Comparison of ENCODE assay signal across 1 cellular context in the genomic region with DNA sequence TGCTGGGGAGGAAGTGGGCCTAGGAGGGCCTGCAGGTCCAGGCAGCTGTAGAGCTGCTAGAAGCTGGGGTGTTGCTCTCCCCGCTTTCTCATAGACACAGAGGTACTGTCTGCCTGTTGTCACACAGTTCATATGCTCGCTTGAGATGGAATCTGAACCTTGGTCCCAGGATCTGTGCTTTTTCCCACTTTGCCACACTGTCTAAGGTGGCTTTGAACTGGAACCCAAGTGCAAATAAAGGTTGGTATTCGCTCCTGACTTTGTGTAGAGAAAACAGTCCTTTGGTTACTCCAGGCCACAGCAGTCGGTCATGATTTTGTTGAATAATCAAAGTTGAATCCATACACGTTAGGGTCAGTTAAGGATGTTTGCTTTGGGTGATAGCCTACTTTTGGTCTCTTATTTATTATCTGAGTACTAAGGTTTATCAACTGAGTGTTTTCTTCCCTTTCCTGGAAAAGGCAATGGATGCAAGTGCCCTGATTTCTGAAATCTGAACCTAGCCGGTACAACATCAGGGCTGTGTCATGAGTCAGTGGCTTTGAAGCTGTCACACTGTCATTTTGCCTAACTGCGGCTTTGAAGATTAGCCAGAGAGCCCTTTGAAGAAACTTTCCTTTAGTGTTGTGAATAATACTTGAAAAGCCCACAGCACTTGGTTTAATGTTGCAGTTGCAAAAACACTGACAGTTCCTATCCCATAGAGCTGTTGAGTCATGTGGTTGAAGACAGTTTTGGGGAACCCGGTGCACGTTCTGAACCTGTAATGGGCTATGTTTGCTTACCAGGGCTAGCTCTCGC.
A peak's percentile ranks its signal among the peaks of the same experiment; 100 is the strongest.
TF ChIP-seq lines count a peak whose summit lies in the region.

No MANE protein-coding gene starts in this region.

TF ChIP-seq in HepG2, 621 proteins besides CTCF, POLR2A, EP300 and RAD21 (continued from another document):
- TF ChIP-seq, protein P1, sequence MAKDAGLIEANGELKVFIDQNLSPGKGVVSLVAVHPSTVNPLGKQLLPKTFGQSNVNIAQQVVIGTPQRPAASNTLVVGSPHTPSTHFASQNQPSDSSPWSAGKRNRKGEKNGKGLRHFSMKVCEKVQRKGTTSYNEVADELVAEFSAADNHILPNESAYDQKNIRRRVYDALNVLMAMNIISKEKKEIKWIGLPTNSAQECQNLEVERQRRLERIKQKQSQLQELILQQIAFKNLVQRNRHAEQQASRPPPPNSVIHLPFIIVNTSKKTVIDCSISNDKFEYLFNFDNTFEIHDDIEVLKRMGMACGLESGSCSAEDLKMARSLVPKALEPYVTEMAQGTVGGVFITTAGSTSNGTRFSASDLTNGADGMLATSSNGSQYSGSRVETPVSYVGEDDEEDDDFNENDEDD (CRISPR knock-in tag; IDR thresholded peaks at IDR 0.05; ENCODE audit: borderline replicate concordance), result peak; percentile 68; the same call in 1 of the 2 replicates
- TF ChIP-seq, protein P2, sequence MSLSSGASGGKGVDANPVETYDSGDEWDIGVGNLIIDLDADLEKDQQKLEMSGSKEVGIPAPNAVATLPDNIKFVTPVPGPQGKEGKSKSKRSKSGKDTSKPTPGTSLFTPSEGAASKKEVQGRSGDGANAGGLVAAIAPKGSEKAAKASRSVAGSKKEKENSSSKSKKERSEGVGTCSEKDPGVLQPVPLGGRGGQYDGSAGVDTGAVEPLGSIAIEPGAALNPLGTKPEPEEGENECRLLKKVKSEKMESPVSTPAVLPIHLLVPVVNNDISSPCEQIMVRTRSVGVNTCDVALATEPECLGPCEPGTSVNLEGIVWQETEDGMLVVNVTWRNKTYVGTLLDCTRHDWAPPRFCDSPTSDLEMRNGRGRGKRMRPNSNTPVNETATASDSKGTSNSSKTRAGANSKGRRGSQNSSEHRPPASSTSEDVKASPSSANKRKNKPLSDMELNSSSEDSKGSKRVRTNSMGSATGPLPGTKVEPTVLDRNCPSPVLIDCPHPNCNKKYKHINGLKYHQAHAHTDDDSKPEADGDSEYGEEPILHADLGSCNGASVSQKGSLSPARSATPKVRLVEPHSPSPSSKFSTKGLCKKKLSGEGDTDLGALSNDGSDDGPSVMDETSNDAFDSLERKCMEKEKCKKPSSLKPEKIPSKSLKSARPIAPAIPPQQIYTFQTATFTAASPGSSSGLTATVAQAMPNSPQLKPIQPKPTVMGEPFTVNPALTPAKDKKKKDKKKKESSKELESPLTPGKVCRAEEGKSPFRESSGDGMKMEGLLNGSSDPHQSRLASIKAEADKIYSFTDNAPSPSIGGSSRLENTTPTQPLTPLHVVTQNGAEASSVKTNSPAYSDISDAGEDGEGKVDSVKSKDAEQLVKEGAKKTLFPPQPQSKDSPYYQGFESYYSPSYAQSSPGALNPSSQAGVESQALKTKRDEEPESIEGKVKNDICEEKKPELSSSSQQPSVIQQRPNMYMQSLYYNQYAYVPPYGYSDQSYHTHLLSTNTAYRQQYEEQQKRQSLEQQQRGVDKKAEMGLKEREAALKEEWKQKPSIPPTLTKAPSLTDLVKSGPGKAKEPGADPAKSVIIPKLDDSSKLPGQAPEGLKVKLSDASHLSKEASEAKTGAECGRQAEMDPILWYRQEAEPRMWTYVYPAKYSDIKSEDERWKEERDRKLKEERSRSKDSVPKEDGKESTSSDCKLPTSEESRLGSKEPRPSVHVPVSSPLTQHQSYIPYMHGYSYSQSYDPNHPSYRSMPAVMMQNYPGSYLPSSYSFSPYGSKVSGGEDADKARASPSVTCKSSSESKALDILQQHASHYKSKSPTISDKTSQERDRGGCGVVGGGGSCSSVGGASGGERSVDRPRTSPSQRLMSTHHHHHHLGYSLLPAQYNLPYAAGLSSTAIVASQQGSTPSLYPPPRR (CRISPR knock-in tag; IDR thresholded peaks at IDR 0.05; ENCODE audit: borderline replicate concordance), result peak; percentile 92; the same call in 1 of the 2 replicates
- TF ChIP-seq FOSL1 (CRISPR knock-in tag; IDR thresholded peaks at IDR 0.05; ENCODE audit: borderline replicate concordance) (peak; percentile 89), KLF13 (CRISPR knock-in tag; IDR thresholded peaks at IDR 0.05) (no peak), ZNF572 (CRISPR knock-in tag; IDR thresholded peaks at IDR 0.05) (no peak), ZNF430 (CRISPR knock-in tag; IDR thresholded peaks at IDR 0.05) (peak; percentile 61), ZNF670 (CRISPR knock-in tag; IDR thresholded peaks at IDR 0.05; ENCODE audit: borderline replicate concordance) (peak; percentile 54; the same call in 1 of the 2 replicates), NCOA1 (CRISPR knock-in tag; IDR thresholded peaks at IDR 0.05) (no peak), ZNF768 (CRISPR knock-in tag; IDR thresholded peaks at IDR 0.05) (peak; percentile 45; the same call in 1 of the 2 replicates), DPF2 (CRISPR knock-in tag; IDR thresholded peaks at IDR 0.05; ENCODE audit: borderline replicate concordance, low read depth) (peak; percentile 62), ZNF350 (CRISPR knock-in tag; IDR thresholded peaks at IDR 0.05; ENCODE audit: borderline replicate concordance, low read depth) (peak; percentile 75; the same call in 1 of the 2 replicates), PITX1 (CRISPR knock-in tag; IDR thresholded peaks at IDR 0.05) (peak; percentile 78), ZNF263 (CRISPR knock-in tag; IDR thresholded peaks at IDR 0.05) (peak; percentile 30; the same call in 1 of the 2 replicates), FOXA3 (CRISPR knock-in tag; IDR thresholded peaks at IDR 0.05) (peak; percentile 88), NR2F2 (IDR thresholded peaks at IDR 0.05; ENCODE audit: borderline replicate concordance, low read depth) (peak; percentile 85), ZNF274 (CRISPR knock-in tag; IDR thresholded peaks at IDR 0.05) (no peak)
- TF ChIP-seq, protein P3, sequence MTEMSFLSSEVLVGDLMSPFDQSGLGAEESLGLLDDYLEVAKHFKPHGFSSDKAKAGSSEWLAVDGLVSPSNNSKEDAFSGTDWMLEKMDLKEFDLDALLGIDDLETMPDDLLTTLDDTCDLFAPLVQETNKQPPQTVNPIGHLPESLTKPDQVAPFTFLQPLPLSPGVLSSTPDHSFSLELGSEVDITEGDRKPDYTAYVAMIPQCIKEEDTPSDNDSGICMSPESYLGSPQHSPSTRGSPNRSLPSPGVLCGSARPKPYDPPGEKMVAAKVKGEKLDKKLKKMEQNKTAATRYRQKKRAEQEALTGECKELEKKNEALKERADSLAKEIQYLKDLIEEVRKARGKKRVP (CRISPR knock-in tag; IDR thresholded peaks at IDR 0.05), result peak in 1 of 2 experiments; percentile 70; a peak in 2 of 4 replicates
